In genomic region chr12:10304161-10304574, GRCh38 we compare ENCODE assay signal across 12 cellular contexts. TPM values are rescaled to one million over a fixed set of nuclear protein-coding genes. Genes with fewer than 3 reads are reported as not detected.
DNase-seq lines count a peak whose midpoint lies in the region; TF ChIP-seq lines count a peak whose summit lies in the region.
"Had no signal": no experiment of that assay in that cellular context is flagged by ENCODE, and none has a peak within 500 bp of the region (broad histone marks: within the 10 kb centered on the region; RNA-seq: fewer than 3 reads in every experiment).

No MANE protein-coding gene starts in this region.

- H3K4me1 ChIP-seq in sigmoid colon: no peaks in the 10 kb centered on the region
- no peaks in the 10 kb centered on the region for H3K4me1 ChIP-seq in neuronal stem cell (ENCODE audit: control insufficient read depth in 2 of 2, insufficient read depth in 1 of 2, low read depth in 1 of 2, low read length in 2 of 2)
- H3K4me1 ChIP-seq: upper lobe of left lung had no signal

- no peaks in the 10 kb centered on the region for H3K27me3 ChIP-seq in kidney epithelial cell (ENCODE audit: control insufficient read depth, insufficient read depth, low read length)
- H3K27me3 ChIP-seq in sigmoid colon: no peaks in the 10 kb centered on the region
- H3K27me3 ChIP-seq in neuronal stem cell (ENCODE audit: control insufficient read depth in 3 of 3, insufficient read depth in 3 of 3, low read depth in 1 of 3, low read length in 3 of 3): no peaks in the 10 kb centered on the region
- H3K27me3 ChIP-seq: upper lobe of left lung had no signal

- no peak overlapping the region for H4K8ac ChIP-seq in neuronal stem cell (ENCODE audit: low read depth, low read length)

- H3K4me2 ChIP-seq in neuronal stem cell (ENCODE audit: insufficient read depth, low read length, poor library complexity, severe bottlenecking): no peak overlapping the region

- no peak overlapping the region for H2BK120ac ChIP-seq in neuronal stem cell (ENCODE audit: low read depth, low read length)

- no peak overlapping the region for H3K4me3 ChIP-seq in AG10803 (ENCODE audit: low read length)
- H3K4me3 ChIP-seq in kidney epithelial cell (ENCODE audit: low read depth, low read length): no peak overlapping the region
- H3K4me3 ChIP-seq in sigmoid colon: no peak overlapping the region
- no peak overlapping the region for H3K4me3 ChIP-seq in neuronal stem cell (ENCODE audit: low read length in 2 of 2)
- H3K4me3 ChIP-seq: upper lobe of left lung had no signal

- H3K27ac ChIP-seq in sigmoid colon: no peak overlapping the region
- H3K27ac ChIP-seq in neuronal stem cell (replicated peaks; ENCODE audit: low read length): no peak overlapping the region
- H3K27ac ChIP-seq: RWPE1, upper lobe of left lung had no signal

- no peak overlapping the region for H3K23ac ChIP-seq in neuronal stem cell (ENCODE audit: low read depth, low read length, poor library complexity)

- 69% methylated on average over 3 of the region's 3 CpGs for WGBS in sigmoid colon, 2 donors
- WGBS in neuronal stem cell (ENCODE audit: extremely low coverage in 2 of 2, insufficient read length in 2 of 2, insufficient replicate concordance in 1 of 2), 2 donors: no CpG with 5 or more reads among the region's 3 CpGs

- H3K14ac ChIP-seq in neuronal stem cell (ENCODE audit: low read length): no peak overlapping the region

- no peak overlapping the region for H2BK15ac ChIP-seq in neuronal stem cell (ENCODE audit: low read length)

- DNase-seq in AG10803 (ENCODE audit: low read depth): peak; percentile 58
- peak; percentile 89 for DNase-seq in HCEC 1CT
- peak; percentile 14 for DNase-seq in activated naive CD4-positive, alpha-beta T cell treated with anti-CD3 and anti-CD28 coated beads, Interleukin-2, amount 50 U/mL, for 16 hours
- peak; percentile 25 for DNase-seq in kidney epithelial cell (ENCODE audit: low read depth)
- DNase-seq in sigmoid colon: no peak
- no peak for DNase-seq in GM13976 (ENCODE audit: low spot score)
- DNase-seq in neuronal stem cell (ENCODE audit: low spot score): no peak
- DNase-seq in hypothalamus (lab: John Stamatoyannopoulos, UW): no peak
- DNase-seq: activated CD4-positive, CD25-positive, alpha-beta regulatory T cell treated with anti-CD3 and anti-CD28 coated beads, Interleukin-2, amount 50 U/mL, for 72 hours; DMS79 treated with DMSO at 0.1 percent for 48 hours; upper lobe of left lung had no signal

- TF ChIP-seq CTCF in AG10803 (conservative IDR thresholded peaks at IDR 0.05; ENCODE audit: low read length): no peak
- no peak for TF ChIP-seq CTCF in kidney epithelial cell (IDR thresholded peaks at IDR 0.05; ENCODE audit: insufficient read depth, low read length, poor library complexity, severe bottlenecking)
- no peak for TF ChIP-seq CTCF in sigmoid colon (IDR thresholded peaks at IDR 0.05)
- TF ChIP-seq CTCF in GM13976 (IDR thresholded peaks at IDR 0.05; ENCODE audit: borderline replicate concordance, control extremely low read depth, extremely low read depth, insufficient read depth, missing control alignments): no peak

- in situ Hi-C loops in GM13976 (cut with MboI; ENCODE audit: low sequenced_read_pairs, unreplicated experiment): no loop called here

- no peak overlapping the region for H3K4ac ChIP-seq in neuronal stem cell (ENCODE audit: low read length)

- TF ChIP-seq POLR2A in sigmoid colon (IDR thresholded peaks at IDR 0.05): no peak

- no peak overlapping the region for H3K9ac ChIP-seq in neuronal stem cell (ENCODE audit: low read depth, low read length, poor library complexity)

- H3K9me3 ChIP-seq in sigmoid colon (no peaks in the 10 kb centered on the region), neuronal stem cell (replicated peaks in 1 of 2; ENCODE audit: control insufficient read depth in 2 of 2, insufficient read depth in 1 of 2, low read depth in 1 of 2, low read length in 2 of 2) (no peaks in the 10 kb centered on the region)
- H3K9me3 ChIP-seq: upper lobe of left lung had no signal

- H4K91ac ChIP-seq in neuronal stem cell (ENCODE audit: low read depth, low read length, poor library complexity): no peak overlapping the region

- TF ChIP-seq EP300 in sigmoid colon (IDR thresholded peaks at IDR 0.05): no peak

- no peaks in the 10 kb centered on the region for H3K36me3 ChIP-seq in kidney epithelial cell (ENCODE audit: control insufficient read depth, insufficient read depth, low read length)
- no peaks in the 10 kb centered on the region for H3K36me3 ChIP-seq in sigmoid colon
- H3K36me3 ChIP-seq in neuronal stem cell (replicated peaks in 1 of 2; ENCODE audit: control insufficient read depth in 2 of 2, insufficient read depth in 2 of 2, low read length in 2 of 2): no peaks in the 10 kb centered on the region
- H3K36me3 ChIP-seq: upper lobe of left lung had no signal

- H3K79me1 ChIP-seq in neuronal stem cell (ENCODE audit: low read depth, low read length): no peaks in the 10 kb centered on the region

- H2AFZ ChIP-seq in neuronal stem cell (ENCODE audit: low read length): no peak overlapping the region

- H2BK12ac ChIP-seq in neuronal stem cell (ENCODE audit: low read length): no peak overlapping the region

- H2BK5ac ChIP-seq in neuronal stem cell (ENCODE audit: low read length): no peak overlapping the region

- intact Hi-C loops in sigmoid colon (cut with DNase I): no loop called here

- no peak overlapping the region for H2AK5ac ChIP-seq in neuronal stem cell (ENCODE audit: low read depth, low read length)

- H3K18ac ChIP-seq in neuronal stem cell (ENCODE audit: low read length): no peak overlapping the region

RNA-seq across cellular contexts. Expression of gene KLRD1, which starts 3.5 kb away (rescaled TPM):
- total RNA-seq in kidney epithelial cell: under 0.01 and 1.5 TPM in 2 replicates
- 1 to 10 TPM in 2 of 4 donors, under 1 TPM in 2; 0.54 to 3.6 (median 1.2) TPM for total RNA-seq in sigmoid colon
- 1 to 10 TPM in 1 of 3 donors, under 1 TPM in 1, not detected in 1; 0.60 to 2.5 TPM for polyA plus RNA-seq in sigmoid colon
- polyA plus RNA-seq in neuronal stem cell (2013, experiment 1 of 2): 0.08 TPM
- 0.08 TPM for polyA plus RNA-seq in neuronal stem cell (2013, experiment 2 of 2)

Comparison
In these comparisons a context has a peak if more than half of its experiments do, and no peak if none do; other contexts are left out.
1. DNase-seq: peak in AG10803 (single experiment), HCEC 1CT (single experiment), activated naive CD4-positive, alpha-beta T cell treated with anti-CD3 and anti-CD28 coated beads, Interleukin-2, amount 50 U/mL, for 16 hours (single experiment) and kidney epithelial cell (single experiment); none in sigmoid colon (single experiment), GM13976 (single experiment), neuronal stem cell (single experiment) and hypothalamus (0 of 51).